Comparison of ENCODE assay signal across 28 cellular contexts in genomic region chr7:90775383-90775965, GRCh38.
"Had no signal": no experiment of that assay in that cellular context is flagged by ENCODE, and none has a peak within 500 bp of the region (broad histone marks: within the 10 kb centered on the region; RNA-seq: fewer than 3 reads in every experiment).

No MANE protein-coding gene starts in this region.

- H3K4me1 ChIP-seq: colonic mucosa, Peyer's patch, SJCRH30 had no signal

- H3K9me3 ChIP-seq: colonic mucosa had no signal

- H3K27me3 ChIP-seq: brain microvascular endothelial cell, cardiac muscle cell, colonic mucosa, Peyer's patch, SJCRH30 had no signal

- DNase-seq: activated CD4-positive, alpha-beta T cell treated with anti-CD3 and anti-CD28 coated beads for 4 hours; activated CD4-positive, alpha-beta T cell treated with anti-CD3 and anti-CD28 coated beads, Interleukin-2, amount 50 U/mL, for 4 hours; activated CD8-positive, alpha-beta T cell treated with anti-CD3 and anti-CD28 coated beads, Interleukin-2, amount 10 ng/mL, durations not matched to agents 7 days and 5 days; activated gamma-delta T cell; activated naive CD4-positive, alpha-beta T cell treated with anti-CD3 and anti-CD28 coated beads for 36 hours; activated naive CD8-positive, alpha-beta T cell treated with anti-CD3 and anti-CD28 coated beads for 36 hours; activated T-cell treated with anti-CD3 and anti-CD28 coated beads, Interleukin-2, amount 50 U/mL, for 48 hours; brain microvascular endothelial cell; cerebellar nuclear complex; colonic mucosa; MV-4-11; NCI-H1092 treated with DMSO at 0.1 percent for 48 hours; NCI-H1417 treated with DMSO at 0.1 percent for 48 hours; NCI-H1694 treated with DMSO at 0.1 percent for 48 hours; NCI-H2029 treated with DMSO at 0.1 percent for 48 hours; NCI-H345; NCI-H510A; NCI-H526 treated with DMSO at 0.1 percent for 48 hours; NCI-H82; NK-92 treated with Interleukin-12 subunit alpha and Interleukin-12 subunit beta, amount 100 ng/mL, for 24 hours; Peyer's patch; Right ventricle myocardium superior; SJCRH30 had no signal

- H3K4me3 ChIP-seq: cardiac muscle cell, colonic mucosa, Peyer's patch, SJCRH30 had no signal

- H3K36me3 ChIP-seq: brain microvascular endothelial cell, cardiac muscle cell, colonic mucosa, Peyer's patch had no signal

- ATAC-seq: activated CD4-positive, CD25-positive, alpha-beta regulatory T cell treated with anti-CD3 and anti-CD28 coated beads, Interleukin-2, amount 50 U/mL, for 24 hours; activated CD8-positive, alpha-beta T cell treated with anti-CD3 and anti-CD28 coated beads, Interleukin-2, amount 10 ng/mL, durations not matched to agents 7 days and 5 days; activated T-helper 17 cell treated with anti-CD3 and anti-CD28 coated beads, Interleukin-2, amount 50 U/mL, for 72 hours; SK-N-SH treated with all-trans-retinoic acid at 6 μM for 48 hours had no signal

- H3K27ac ChIP-seq: brain microvascular endothelial cell, cardiac muscle cell, colonic mucosa, Peyer's patch, RWPE1, SJCRH30 had no signal
